ENCODE assay signal across 1 cellular context in the genomic region with DNA sequence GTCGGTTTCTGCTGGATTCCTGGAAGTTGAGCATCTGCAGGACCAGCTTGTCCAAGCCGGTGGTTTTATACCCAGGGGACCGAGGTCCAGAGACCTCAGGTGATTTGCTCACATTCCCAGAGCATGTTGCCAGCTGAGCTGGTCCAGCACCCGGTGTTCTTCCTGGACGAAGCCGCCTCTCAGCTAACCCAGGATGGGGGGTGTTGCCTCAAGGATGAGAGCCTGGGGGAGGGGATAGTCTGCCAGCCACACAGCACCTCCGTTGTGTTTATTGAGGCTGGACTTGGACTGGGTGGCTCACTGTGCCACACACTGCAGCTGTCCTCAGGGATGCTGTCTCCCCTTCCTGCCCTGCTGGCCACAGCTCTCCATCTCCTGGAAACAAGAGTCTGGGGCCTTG.
TF ChIP-seq lines count a peak whose summit lies in the region.

No MANE protein-coding gene starts in this region.

TF ChIP-seq in HepG2, 621 proteins besides CTCF, POLR2A, EP300 and RAD21:
- TF ChIP-seq ZNF839 (CRISPR knock-in tag; IDR thresholded peaks at IDR 0.05; ENCODE audit: borderline replicate concordance) (no peak), KMT2A (CRISPR knock-in tag; IDR thresholded peaks at IDR 0.05) (no peak), HNRNPUL1 (IDR thresholded peaks at IDR 0.05; ENCODE audit: low read depth, low read length) (no peak), ZBTB1 (CRISPR knock-in tag; IDR thresholded peaks at IDR 0.05; ENCODE audit: borderline replicate concordance) (no peak), ZNF331 (CRISPR knock-in tag; IDR thresholded peaks at IDR 0.05) (no peak), SRF (IDR thresholded peaks at IDR 0.05; ENCODE audit: low read depth, low read length) (no peak), ZNF546 (CRISPR knock-in tag; conservative IDR thresholded peaks at IDR 0.05) (no peak)
- TF ChIP-seq, protein P1, sequence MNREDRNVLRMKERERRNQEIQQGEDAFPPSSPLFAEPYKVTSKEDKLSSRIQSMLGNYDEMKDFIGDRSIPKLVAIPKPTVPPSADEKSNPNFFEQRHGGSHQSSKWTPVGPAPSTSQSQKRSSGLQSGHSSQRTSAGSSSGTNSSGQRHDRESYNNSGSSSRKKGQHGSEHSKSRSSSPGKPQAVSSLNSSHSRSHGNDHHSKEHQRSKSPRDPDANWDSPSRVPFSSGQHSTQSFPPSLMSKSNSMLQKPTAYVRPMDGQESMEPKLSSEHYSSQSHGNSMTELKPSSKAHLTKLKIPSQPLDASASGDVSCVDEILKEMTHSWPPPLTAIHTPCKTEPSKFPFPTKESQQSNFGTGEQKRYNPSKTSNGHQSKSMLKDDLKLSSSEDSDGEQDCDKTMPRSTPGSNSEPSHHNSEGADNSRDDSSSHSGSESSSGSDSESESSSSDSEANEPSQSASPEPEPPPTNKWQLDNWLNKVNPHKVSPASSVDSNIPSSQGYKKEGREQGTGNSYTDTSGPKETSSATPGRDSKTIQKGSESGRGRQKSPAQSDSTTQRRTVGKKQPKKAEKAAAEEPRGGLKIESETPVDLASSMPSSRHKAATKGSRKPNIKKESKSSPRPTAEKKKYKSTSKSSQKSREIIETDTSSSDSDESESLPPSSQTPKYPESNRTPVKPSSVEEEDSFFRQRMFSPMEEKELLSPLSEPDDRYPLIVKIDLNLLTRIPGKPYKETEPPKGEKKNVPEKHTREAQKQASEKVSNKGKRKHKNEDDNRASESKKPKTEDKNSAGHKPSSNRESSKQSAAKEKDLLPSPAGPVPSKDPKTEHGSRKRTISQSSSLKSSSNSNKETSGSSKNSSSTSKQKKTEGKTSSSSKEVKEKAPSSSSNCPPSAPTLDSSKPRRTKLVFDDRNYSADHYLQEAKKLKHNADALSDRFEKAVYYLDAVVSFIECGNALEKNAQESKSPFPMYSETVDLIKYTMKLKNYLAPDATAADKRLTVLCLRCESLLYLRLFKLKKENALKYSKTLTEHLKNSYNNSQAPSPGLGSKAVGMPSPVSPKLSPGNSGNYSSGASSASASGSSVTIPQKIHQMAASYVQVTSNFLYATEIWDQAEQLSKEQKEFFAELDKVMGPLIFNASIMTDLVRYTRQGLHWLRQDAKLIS (CRISPR knock-in tag; IDR thresholded peaks at IDR 0.05), result no peak
- TF ChIP-seq, protein P2, sequence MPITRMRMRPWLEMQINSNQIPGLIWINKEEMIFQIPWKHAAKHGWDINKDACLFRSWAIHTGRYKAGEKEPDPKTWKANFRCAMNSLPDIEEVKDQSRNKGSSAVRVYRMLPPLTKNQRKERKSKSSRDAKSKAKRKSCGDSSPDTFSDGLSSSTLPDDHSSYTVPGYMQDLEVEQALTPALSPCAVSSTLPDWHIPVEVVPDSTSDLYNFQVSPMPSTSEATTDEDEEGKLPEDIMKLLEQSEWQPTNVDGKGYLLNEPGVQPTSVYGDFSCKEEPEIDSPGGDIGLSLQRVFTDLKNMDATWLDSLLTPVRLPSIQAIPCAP (CRISPR knock-in tag; IDR thresholded peaks at IDR 0.05; ENCODE audit: low read depth), result no peak
- TF ChIP-seq, protein P3, sequence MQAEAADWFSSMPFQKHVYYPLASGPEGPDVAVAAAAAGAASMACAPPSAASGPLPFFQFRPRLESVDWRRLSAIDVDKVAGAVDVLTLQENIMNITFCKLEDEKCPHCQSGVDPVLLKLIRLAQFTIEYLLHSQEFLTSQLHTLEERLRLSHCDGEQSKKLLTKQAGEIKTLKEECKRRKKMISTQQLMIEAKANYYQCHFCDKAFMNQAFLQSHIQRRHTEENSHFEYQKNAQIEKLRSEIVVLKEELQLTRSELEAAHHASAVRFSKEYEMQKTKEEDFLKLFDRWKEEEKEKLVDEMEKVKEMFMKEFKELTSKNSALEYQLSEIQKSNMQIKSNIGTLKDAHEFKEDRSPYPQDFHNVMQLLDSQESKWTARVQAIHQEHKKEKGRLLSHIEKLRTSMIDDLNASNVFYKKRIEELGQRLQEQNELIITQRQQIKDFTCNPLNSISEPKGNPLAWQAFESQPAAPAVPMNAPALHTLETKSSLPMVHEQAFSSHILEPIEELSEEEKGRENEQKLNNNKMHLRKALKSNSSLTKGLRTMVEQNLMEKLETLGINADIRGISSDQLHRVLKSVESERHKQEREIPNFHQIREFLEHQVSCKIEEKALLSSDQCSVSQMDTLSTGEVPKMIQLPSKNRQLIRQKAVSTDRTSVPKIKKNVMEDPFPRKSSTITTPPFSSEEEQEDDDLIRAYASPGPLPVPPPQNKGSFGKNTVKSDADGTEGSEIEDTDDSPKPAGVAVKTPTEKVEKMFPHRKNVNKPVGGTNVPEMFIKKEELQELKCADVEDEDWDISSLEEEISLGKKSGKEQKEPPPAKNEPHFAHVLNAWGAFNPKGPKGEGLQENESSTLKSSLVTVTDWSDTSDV (CRISPR knock-in tag; IDR thresholded peaks at IDR 0.05), result no peak
